Comparison of ENCODE assay signal across 33 cellular contexts in the genomic region with DNA sequence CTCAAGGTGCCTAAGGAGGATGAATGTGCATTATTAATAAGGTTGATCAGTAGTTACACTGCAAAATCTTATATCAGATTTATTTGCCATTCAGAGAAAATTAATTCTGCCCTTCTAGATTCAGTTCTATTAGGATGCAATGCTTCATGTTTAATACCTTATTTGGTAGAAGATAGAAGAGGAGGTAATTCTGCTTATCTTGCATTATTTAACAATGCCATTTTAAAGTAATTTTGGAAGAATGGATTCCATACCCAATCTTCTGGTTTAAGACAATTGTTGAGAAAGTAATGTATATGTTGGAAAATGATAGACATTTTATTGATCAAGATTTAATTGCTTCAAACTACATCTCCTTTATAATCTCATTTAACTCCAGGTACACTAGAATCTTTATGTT.
"Had no signal": no experiment of that assay in that cellular context is flagged by ENCODE, and none has a peak within 500 bp of the region (broad histone marks: within the 10 kb centered on the region; RNA-seq: fewer than 3 reads in every experiment).

No MANE protein-coding gene starts in this region.

- H3K4me3 ChIP-seq: ascending aorta, cardiac muscle cell had no signal

- H3K4me1 ChIP-seq: ascending aorta had no signal

- H3K9me3 ChIP-seq: ascending aorta had no signal

- ATAC-seq: activated CD4-positive, alpha-beta T cell treated with anti-CD3 and anti-CD28 coated beads for 36 hours; activated CD4-positive, CD25-positive, alpha-beta regulatory T cell treated with anti-CD3 and anti-CD28 coated beads, Interleukin-2, amount 50 U/mL, for 24 hours; activated CD8-positive, alpha-beta memory T cell treated with anti-CD3 and anti-CD28 coated beads, Interleukin-2, amount 10 ng/mL, durations not matched to agents 7 days and 5 days; activated CD8-positive, alpha-beta T cell treated with anti-CD3 and anti-CD28 coated beads, Interleukin-2, amount 10 ng/mL, durations not matched to agents 7 days and 5 days; activated naive CD8-positive, alpha-beta T cell treated with anti-CD3 and anti-CD28 coated beads, Interleukin-2, amount 50 U/mL, for 24 hours; WTC11 had no signal

- H3K27ac ChIP-seq: ascending aorta, cardiac muscle cell, WERI-Rb-1 had no signal

- H3K27me3 ChIP-seq: ascending aorta, cardiac muscle cell had no signal

- DNase-seq: activated CD4-positive, alpha-beta memory T cell treated with anti-CD3 and anti-CD28 coated beads, Interleukin-2, amount 10 ng/mL, durations not matched to agents 7 days and 5 days; activated CD4-positive, alpha-beta T cell treated with anti-CD3 and anti-CD28 coated beads for 1 hour; activated CD4-positive, alpha-beta T cell treated with anti-CD3 and anti-CD28 coated beads for 36 hours; activated CD4-positive, alpha-beta T cell treated with anti-CD3 and anti-CD28 coated beads for 48 hours; activated CD4-positive, alpha-beta T cell treated with anti-CD3 and anti-CD28 coated beads, Interleukin-2, amount 10 ng/mL, durations not matched to agents 7 days and 5 days; activated CD4-positive, alpha-beta T cell treated with anti-CD3 and anti-CD28 coated beads, Interleukin-2, amount 50 U/mL, for 48 hours; activated CD4-positive, CD25-positive, alpha-beta regulatory T cell; activated CD8-positive, alpha-beta memory T cell treated with anti-CD3 and anti-CD28 coated beads for 24 hours; activated CD8-positive, alpha-beta memory T cell treated with anti-CD3 and anti-CD28 coated beads, Interleukin-2, amount 10 ng/mL, durations not matched to agents 7 days and 5 days; activated CD8-positive, alpha-beta memory T cell treated with anti-CD3 and anti-CD28 coated beads, Interleukin-2, amount 50 U/mL, for 48 hours; activated CD8-positive, alpha-beta T cell treated with anti-CD3 and anti-CD28 coated beads, Interleukin-2, amount 10 ng/mL, durations not matched to agents 7 days and 5 days; activated effector memory CD4-positive, alpha-beta T cell treated with Interleukin-2 at 50 U/mL for 16 hours; activated gamma-delta T cell; activated naive CD4-positive, alpha-beta T cell treated with anti-CD3 and anti-CD28 coated beads, Interleukin-2, amount 10 ng/mL, durations not matched to agents 7 days and 5 days; activated naive CD4-positive, alpha-beta T cell treated with Interleukin-2 at 50 U/mL for 16 hours; activated naive CD8-positive, alpha-beta T cell treated with anti-CD3 and anti-CD28 coated beads, Interleukin-2, amount 10 ng/mL, durations not matched to agents 7 days and 5 days; activated naive CD8-positive, alpha-beta T cell treated with anti-CD3 and anti-CD28 coated beads, Interleukin-2, amount 50 U/mL, for 24 hours; activated T-cell treated with anti-CD3 and anti-CD28 coated beads, Interleukin-2, amount 50 U/mL, for 24 hours; activated T-cell treated with anti-CD3 and anti-CD28 coated beads, Interleukin-2, amount 50 U/mL, for 48 hours; amygdala; anterior cingulate cortex; caudate nucleus; cerebellar nuclear complex; T-helper 1 cell; T-helper 2 cell; T-helper 9 cell; WERI-Rb-1 had no signal

- FAIRE-seq: bronchial epithelial cell, TTC549 had no signal

- H3K36me3 ChIP-seq: ascending aorta, cardiac muscle cell, WERI-Rb-1 had no signal
